1 cellular context compared by ENCODE assay signal in the genomic region with DNA sequence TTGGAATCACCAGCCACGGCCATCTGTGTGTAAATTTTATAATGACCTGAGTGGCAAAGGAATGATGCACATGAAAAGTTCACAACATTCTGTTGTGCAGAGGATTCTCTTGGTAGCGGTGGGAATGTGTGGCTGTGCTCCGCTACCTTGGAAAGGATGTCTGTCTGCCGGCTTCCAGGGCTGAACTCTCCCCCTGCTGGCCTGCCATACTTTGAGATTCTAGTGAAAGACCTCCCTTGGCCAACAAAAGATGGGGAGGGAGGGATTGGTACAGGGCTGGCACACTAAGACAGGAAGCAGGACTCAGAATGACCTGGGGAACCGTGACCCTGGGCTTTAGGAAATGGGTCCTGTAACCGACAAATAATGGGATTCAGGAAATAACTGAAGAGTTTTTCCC.
TF ChIP-seq lines count a peak whose summit lies in the region.

No MANE protein-coding gene starts in this region.

TF ChIP-seq in WTC11, 78 proteins besides CTCF, POLR2A, EP300 and RAD21 (continued from another document):
- TF ChIP-seq, protein P1, sequence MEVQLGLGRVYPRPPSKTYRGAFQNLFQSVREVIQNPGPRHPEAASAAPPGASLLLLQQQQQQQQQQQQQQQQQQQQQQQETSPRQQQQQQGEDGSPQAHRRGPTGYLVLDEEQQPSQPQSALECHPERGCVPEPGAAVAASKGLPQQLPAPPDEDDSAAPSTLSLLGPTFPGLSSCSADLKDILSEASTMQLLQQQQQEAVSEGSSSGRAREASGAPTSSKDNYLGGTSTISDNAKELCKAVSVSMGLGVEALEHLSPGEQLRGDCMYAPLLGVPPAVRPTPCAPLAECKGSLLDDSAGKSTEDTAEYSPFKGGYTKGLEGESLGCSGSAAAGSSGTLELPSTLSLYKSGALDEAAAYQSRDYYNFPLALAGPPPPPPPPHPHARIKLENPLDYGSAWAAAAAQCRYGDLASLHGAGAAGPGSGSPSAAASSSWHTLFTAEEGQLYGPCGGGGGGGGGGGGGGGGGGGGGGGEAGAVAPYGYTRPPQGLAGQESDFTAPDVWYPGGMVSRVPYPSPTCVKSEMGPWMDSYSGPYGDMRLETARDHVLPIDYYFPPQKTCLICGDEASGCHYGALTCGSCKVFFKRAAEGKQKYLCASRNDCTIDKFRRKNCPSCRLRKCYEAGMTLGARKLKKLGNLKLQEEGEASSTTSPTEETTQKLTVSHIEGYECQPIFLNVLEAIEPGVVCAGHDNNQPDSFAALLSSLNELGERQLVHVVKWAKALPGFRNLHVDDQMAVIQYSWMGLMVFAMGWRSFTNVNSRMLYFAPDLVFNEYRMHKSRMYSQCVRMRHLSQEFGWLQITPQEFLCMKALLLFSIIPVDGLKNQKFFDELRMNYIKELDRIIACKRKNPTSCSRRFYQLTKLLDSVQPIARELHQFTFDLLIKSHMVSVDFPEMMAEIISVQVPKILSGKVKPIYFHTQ (CRISPR knock-in tag; IDR thresholded peaks at IDR 0.05), result no peak
- no peak for TF ChIP-seq SOX15 (CRISPR knock-in tag; IDR thresholded peaks at IDR 0.05)
- no peak for TF ChIP-seq KAT7 (CRISPR knock-in tag; IDR thresholded peaks at IDR 0.05; ENCODE audit: borderline replicate concordance)
- TF ChIP-seq, protein P2, sequence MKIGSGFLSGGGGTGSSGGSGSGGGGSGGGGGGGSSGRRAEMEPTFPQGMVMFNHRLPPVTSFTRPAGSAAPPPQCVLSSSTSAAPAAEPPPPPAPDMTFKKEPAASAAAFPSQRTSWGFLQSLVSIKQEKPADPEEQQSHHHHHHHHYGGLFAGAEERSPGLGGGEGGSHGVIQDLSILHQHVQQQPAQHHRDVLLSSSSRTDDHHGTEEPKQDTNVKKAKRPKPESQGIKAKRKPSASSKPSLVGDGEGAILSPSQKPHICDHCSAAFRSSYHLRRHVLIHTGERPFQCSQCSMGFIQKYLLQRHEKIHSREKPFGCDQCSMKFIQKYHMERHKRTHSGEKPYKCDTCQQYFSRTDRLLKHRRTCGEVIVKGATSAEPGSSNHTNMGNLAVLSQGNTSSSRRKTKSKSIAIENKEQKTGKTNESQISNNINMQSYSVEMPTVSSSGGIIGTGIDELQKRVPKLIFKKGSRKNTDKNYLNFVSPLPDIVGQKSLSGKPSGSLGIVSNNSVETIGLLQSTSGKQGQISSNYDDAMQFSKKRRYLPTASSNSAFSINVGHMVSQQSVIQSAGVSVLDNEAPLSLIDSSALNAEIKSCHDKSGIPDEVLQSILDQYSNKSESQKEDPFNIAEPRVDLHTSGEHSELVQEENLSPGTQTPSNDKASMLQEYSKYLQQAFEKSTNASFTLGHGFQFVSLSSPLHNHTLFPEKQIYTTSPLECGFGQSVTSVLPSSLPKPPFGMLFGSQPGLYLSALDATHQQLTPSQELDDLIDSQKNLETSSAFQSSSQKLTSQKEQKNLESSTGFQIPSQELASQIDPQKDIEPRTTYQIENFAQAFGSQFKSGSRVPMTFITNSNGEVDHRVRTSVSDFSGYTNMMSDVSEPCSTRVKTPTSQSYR (CRISPR knock-in tag; IDR thresholded peaks at IDR 0.05), result no peak
- no peak for TF ChIP-seq NR3C1 (CRISPR knock-in tag; conservative IDR thresholded peaks at IDR 0.05; ENCODE audit: low read depth)
- TF ChIP-seq GABPB1 (CRISPR knock-in tag; IDR thresholded peaks at IDR 0.05), result no peak
- TF ChIP-seq RELA (CRISPR knock-in tag; IDR thresholded peaks at IDR 0.05; ENCODE audit: borderline replicate concordance), result no peak
